Comparison of ENCODE assay signal across 8 cellular contexts in the genomic region with DNA sequence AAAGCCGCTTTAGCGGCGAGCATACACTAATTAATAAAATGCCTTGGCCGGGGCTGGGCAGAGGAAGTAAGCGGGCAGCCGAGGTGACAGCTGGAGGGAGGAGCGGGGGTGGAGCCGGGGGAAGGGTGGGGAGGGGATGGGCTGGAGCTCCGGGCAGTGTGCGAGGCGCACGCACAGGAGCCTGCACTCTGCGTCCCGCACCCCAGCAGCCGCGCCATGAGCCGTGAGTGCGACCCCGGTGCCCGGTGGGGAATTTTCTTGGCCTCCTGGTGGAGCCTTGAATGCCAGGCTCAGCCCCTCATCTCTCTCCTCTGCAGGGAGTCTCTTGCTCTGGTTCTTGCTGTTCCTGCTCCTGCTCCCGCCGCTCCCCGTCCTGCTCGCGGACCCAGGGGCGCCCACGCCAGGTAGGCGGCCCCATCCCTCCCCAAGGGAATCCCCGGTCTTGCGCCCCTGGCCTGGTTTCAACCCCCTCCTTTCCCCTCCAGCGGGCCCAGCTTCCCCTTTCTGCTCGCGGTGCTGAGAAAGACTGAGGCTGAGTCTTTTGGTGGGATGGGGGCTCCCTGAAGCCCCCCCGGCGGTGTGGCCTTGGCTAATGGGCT. TPM values are rescaled to one million over a fixed set of nuclear protein-coding genes. Genes with fewer than 3 reads are reported as not detected.
A peak's percentile ranks its signal among the peaks of the same experiment; 100 is the strongest.
DNase-seq lines count a peak whose midpoint lies in the region; ATAC-seq and TF ChIP-seq lines count a peak whose summit lies in the region.

PTGS1 (plus strand) TSS at position 156 of the 599 bp plus-strand sequence; CDS start at position 217, 61 bp downstream.

- peak within 1 kb of the TSS; percentile 66 for H2AFZ ChIP-seq in KMS-11 (ENCODE audit: low read depth)

- no peaks in the 10 kb centered on the region for H3K4me1 ChIP-seq in KMS-11 (ENCODE audit: low read depth, poor library complexity, severe bottlenecking)

- H3K27me3 Mint-ChIP-seq in activated CD8-positive, alpha-beta T cell treated with anti-CD3 and anti-CD28 coated beads, Interleukin-2, amount 10 ng/mL, durations not matched to agents 7 days and 5 days (ENCODE audit: low read depth), result peaks cover 9% of the 10 kb centered on the region

- H3K27me3 ChIP-seq in KMS-11 (ENCODE audit: insufficient read depth, low read depth), result no peaks in the 10 kb centered on the region

- TF ChIP-seq CTCF in KMS-11 (conservative IDR thresholded peaks at IDR 0.05; ENCODE audit: low read depth, low read length), result no peak

- intact Hi-C loops in left ventricle myocardium superior (cut with micrococcal nuclease), result no loop called here

- no peak within 1 kb of the TSS for H3K27ac Mint-ChIP-seq in activated CD8-positive, alpha-beta T cell treated with anti-CD3 and anti-CD28 coated beads, Interleukin-2, amount 10 ng/mL, durations not matched to agents 7 days and 5 days

- peak; percentile 50 for ATAC-seq in GM21381 (IDR thresholded peaks at IDR 0.05; ENCODE audit: unreplicated experiment)
- ATAC-seq in activated CD8-positive, alpha-beta T cell treated with anti-CD3 and anti-CD28 coated beads, Interleukin-2, amount 10 ng/mL, durations not matched to agents 7 days and 5 days, result peak; percentile 71
- peak; percentile 76 for ATAC-seq in left ventricle myocardium superior
- no peak for ATAC-seq in HG03439 (IDR thresholded peaks at IDR 0.05; ENCODE audit: unreplicated experiment)

- CTCF ChIA-PET in activated CD8-positive, alpha-beta T cell treated with anti-CD3 and anti-CD28 coated beads, Interleukin-2, amount 10 ng/mL, durations not matched to agents 7 days and 5 days (lab: Charles Lee), result interaction anchor here (1.4 kb wide), 1 partner anchor 272 kb away, joined by 5 read pairs; no protein-coding TSS in a partner anchor

- no peaks in the 10 kb centered on the region for H3K79me2 ChIP-seq in KMS-11 (ENCODE audit: insufficient read depth, low read depth)

- no peaks in the 10 kb centered on the region for H3K36me3 ChIP-seq in KMS-11 (ENCODE audit: insufficient read depth)

- H4K20me1 ChIP-seq in KMS-11 (ENCODE audit: insufficient read depth), result no peaks in the 10 kb centered on the region

- H3K4me2 ChIP-seq in KMS-11, result peak within 1 kb of the TSS; percentile 48; the same call in 1 of the 2 replicates

- DNase-seq in EL (peak; percentile 49), left ventricle myocardium superior (peak; percentile 72), skeletal muscle cell (ENCODE audit: low read depth) (no peak), OCI-M2 (lab: John Stamatoyannopoulos, UW; ENCODE audit: unreplicated experiment) (no peak)
- DNase-seq in activated CD8-positive, alpha-beta T cell treated with anti-CD3 and anti-CD28 coated beads, Interleukin-2, amount 10 ng/mL, durations not matched to agents 7 days and 5 days, result peak; percentile 44

- H3K4me1 Mint-ChIP-seq in activated CD8-positive, alpha-beta T cell treated with anti-CD3 and anti-CD28 coated beads, Interleukin-2, amount 10 ng/mL, durations not matched to agents 7 days and 5 days (ENCODE audit: low read depth), result peaks cover 14% of the 10 kb centered on the region

- H3K27ac ChIP-seq in KMS-11, result no peak within 1 kb of the TSS

- no peaks in the 10 kb centered on the region for H3K9me3 Mint-ChIP-seq in activated CD8-positive, alpha-beta T cell treated with anti-CD3 and anti-CD28 coated beads, Interleukin-2, amount 10 ng/mL, durations not matched to agents 7 days and 5 days (ENCODE audit: insufficient read depth)

- POLR2A ChIA-PET in activated CD8-positive, alpha-beta T cell treated with anti-CD3 and anti-CD28 coated beads, Interleukin-2, amount 10 ng/mL, durations not matched to agents 7 days and 5 days (lab: Charles Lee), result no interaction called here

- no peak within 1 kb of the TSS for H3K4me3 ChIP-seq in KMS-11 (IDR thresholded peaks at IDR 0.05; ENCODE audit: insufficient read depth, low read depth, low read length)
- H3K4me3 ChIP-seq in skeletal muscle cell (ENCODE audit: low read depth, low read length), result peak within 1 kb of the TSS; percentile 49

- H3K9ac ChIP-seq in KMS-11, result no peak within 1 kb of the TSS

- no peaks in the 10 kb centered on the region for H3K36me3 Mint-ChIP-seq in activated CD8-positive, alpha-beta T cell treated with anti-CD3 and anti-CD28 coated beads, Interleukin-2, amount 10 ng/mL, durations not matched to agents 7 days and 5 days (ENCODE audit: low read depth)

- peak within 1 kb of the TSS; percentile 56 for H3K4me3 Mint-ChIP-seq in activated CD8-positive, alpha-beta T cell treated with anti-CD3 and anti-CD28 coated beads, Interleukin-2, amount 10 ng/mL, durations not matched to agents 7 days and 5 days

RNA-seq across cellular contexts. Expression of gene PTGS1, which starts in this region (rescaled TPM):
- under 1 TPM; 0.26 to 0.37 TPM for total RNA-seq in activated CD8-positive, alpha-beta T cell treated with anti-CD3 and anti-CD28 coated beads, Interleukin-2, amount 10 ng/mL, durations not matched to agents 7 days and 5 days
- 3.4 TPM for total RNA-seq in left ventricle myocardium superior

Comparison
In these comparisons a context has a peak if more than half of its experiments do, and no peak if none do; other contexts are left out.
1. Peak in DNase-seq and ATAC-seq in activated CD8-positive, alpha-beta T cell treated with anti-CD3 and anti-CD28 coated beads, Interleukin-2, amount 10 ng/mL, durations not matched to agents 7 days and 5 days; RNA of the gene not detected or under 1 TPM.
2. DNase-seq: peak in EL (single experiment) and left ventricle myocardium superior (single experiment); none in skeletal muscle cell (single experiment) and OCI-M2 (single experiment).